In the genomic region with DNA sequence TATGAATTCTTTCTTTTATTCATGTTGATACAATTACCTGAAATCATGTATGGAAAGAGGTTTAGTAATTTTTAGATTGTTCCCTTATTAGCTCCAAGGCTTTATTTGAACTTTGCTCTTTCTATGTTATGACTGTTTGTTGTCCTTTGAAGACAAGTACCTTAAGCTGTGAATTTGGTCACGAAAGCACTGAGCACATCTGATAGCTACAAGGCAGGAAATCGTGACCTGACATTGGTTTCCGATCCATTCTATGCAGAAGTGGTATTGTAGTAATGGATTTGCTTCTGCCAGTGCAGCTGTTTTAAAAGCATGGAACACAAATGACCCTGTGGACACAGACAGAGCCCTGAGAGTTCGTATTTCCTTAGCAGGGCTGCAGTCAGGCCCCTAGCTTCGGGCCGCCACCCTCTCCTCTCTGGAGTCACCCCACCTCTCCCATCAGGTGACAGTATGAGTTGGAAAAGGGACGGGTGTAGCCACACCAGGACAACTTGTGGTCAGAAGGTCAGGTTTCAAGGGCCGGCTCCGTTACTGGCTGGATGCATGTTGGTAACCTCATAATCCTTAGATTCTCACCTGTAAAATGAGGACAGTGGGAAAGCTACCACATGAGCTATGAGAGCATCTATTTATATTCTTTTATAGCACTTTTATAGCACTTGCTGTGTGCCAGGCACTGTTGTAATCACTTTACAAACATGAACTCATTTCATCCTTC, we compare ENCODE assay signal across 11 cellular contexts.
DNase-seq lines count a peak whose midpoint lies in the region; ATAC-seq, FAIRE-seq and TF ChIP-seq lines count a peak whose summit lies in the region.
"Had no signal": no experiment of that assay in that cellular context is flagged by ENCODE, and none has a peak within 500 bp of the region (broad histone marks: within the 10 kb centered on the region; RNA-seq: fewer than 3 reads in every experiment).

No MANE protein-coding gene starts in this region.

- peaks cover 4% of the 10 kb centered on the region for H3K36me3 ChIP-seq in osteoblast (ENCODE audit: insufficient read depth, low read length)

- no peaks in the 10 kb centered on the region for H3K27me3 ChIP-seq in osteoblast (ENCODE audit: insufficient read depth, low read length)

- peak overlapping the region; percentile 38 for H3K27ac ChIP-seq in osteoblast (ENCODE audit: low read depth, low read length)
- H3K27ac ChIP-seq: KMS-11 had no signal

- H3K4me1 ChIP-seq in osteoblast (ENCODE audit: insufficient read depth, low read length): peaks cover 57% of the 10 kb centered on the region

- H2AFZ ChIP-seq in osteoblast (ENCODE audit: low read length): no peak overlapping the region

- H4K20me1 ChIP-seq in osteoblast (ENCODE audit: insufficient read depth, low read length): no peaks in the 10 kb centered on the region

- ATAC-seq in HG03354 (IDR thresholded peaks at IDR 0.05; ENCODE audit: poor library complexity, severe bottlenecking, unreplicated experiment): peak; percentile 39
- ATAC-seq in HG03159 (IDR thresholded peaks at IDR 0.05; ENCODE audit: unreplicated experiment): no peak
- ATAC-seq in HG03378 (IDR thresholded peaks at IDR 0.05; ENCODE audit: unreplicated experiment): no peak
- ATAC-seq in HG03108 (IDR thresholded peaks at IDR 0.05; ENCODE audit: unreplicated experiment): no peak

- H3K79me2 ChIP-seq in osteoblast (ENCODE audit: insufficient read depth, low read length): peaks cover 57% of the 10 kb centered on the region

- H3K4me3 ChIP-seq in osteoblast (ENCODE audit: insufficient read depth, low read length): no peak overlapping the region

- no peaks in the 10 kb centered on the region for H3K9me3 ChIP-seq in osteoblast (ENCODE audit: low read depth, low read length)

- no peak for FAIRE-seq in RCC 7860 (lab: Jason Lieb, UNC)
- FAIRE-seq: H1 had no signal

- H3K4me2 ChIP-seq in osteoblast (ENCODE audit: insufficient read depth, low read length): no peak overlapping the region
- H3K4me2 ChIP-seq: KMS-11 had no signal

- DNase-seq in DMS53 treated with DMSO at 0.1 percent for 48 hours (lab: John Stamatoyannopoulos, UW; ENCODE audit: unreplicated experiment): peak; percentile 85
- peak; percentile 74 to 92 for DNase-seq in dermis microvascular lymphatic vessel endothelial cell (ENCODE audit: low read depth in 2 of 2)
- no peak for DNase-seq in osteoblast (ENCODE audit: insufficient read length, low spot score, missing footprints)
- no peak for DNase-seq in RCC 7860 (ENCODE audit: low spot score)
- DNase-seq: anterior cingulate cortex had no signal

- no peak for TF ChIP-seq CTCF in osteoblast (IDR thresholded peaks at IDR 0.05; ENCODE audit: extremely low read depth, low read depth, low read length)

Comparison
In these comparisons a context has a peak if more than half of its experiments do, and no peak if none do; other contexts are left out.
1. DNase-seq: peak in DMS53 treated with DMSO at 0.1 percent for 48 hours (single experiment) and dermis microvascular lymphatic vessel endothelial cell (2 of 2); none in osteoblast (single experiment) and RCC 7860 (single experiment).